In the genomic region with DNA sequence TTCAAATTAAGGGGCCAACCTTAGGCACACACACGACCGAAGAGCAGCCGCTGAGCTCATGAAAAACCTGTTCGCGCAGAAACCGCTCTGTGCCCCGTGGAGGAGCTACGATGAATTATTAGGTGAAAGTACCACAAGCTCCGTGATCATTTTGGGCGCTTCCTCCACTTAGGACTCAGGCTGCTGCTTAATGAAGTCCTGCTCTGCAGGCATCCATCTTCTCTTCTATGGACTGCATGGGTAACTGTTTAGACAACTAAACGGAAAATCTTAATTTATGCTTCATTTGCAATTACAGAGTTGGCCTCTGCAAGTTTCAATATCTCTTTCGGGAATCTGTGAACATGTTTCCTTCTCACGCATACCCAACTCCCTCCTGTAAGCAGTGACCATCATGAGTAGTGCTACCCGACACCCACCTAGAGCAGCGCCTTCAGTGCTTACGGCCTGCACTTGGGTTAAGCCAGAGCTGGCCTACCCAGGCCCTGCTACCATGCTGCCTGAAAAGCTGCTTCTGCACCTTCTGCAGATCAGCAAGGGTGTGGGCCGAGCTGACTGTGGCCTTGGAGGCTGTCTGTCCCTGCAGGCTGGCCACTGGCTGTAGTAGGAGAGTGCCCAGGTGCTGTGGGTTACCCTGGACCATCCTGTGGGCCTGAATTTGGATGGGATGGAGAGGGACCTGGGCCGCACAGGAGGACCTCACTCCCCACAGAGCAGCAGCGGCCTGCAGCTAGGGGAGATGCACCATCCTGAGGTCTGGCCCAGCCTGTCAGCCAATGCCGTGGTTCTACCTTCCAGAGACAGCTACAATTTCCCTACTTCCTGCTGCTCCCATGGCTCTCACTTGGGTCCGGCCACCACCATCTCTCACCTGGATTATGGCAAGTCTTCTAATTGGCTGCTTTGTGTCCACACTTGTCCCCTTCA, we compare ENCODE assay signal across 1 cellular context.
TF ChIP-seq lines count a peak whose summit lies in the region.

No MANE protein-coding gene starts in this region.

TF ChIP-seq in HEK293, 187 proteins besides CTCF, POLR2A, EP300 and RAD21 (continued from another document and continues in another):
- TF ChIP-seq WT1 (tag by site-specific recombination; IDR thresholded peaks at IDR 0.05) (no peak), ZNF362 (tag by site-specific recombination; IDR thresholded peaks at IDR 0.05) (no peak), ZNF10 (tag by site-specific recombination; IDR thresholded peaks at IDR 0.05) (no peak), ZNF112 (tag by site-specific recombination; IDR thresholded peaks at IDR 0.05) (no peak), ZNF548 (tag by site-specific recombination; IDR thresholded peaks at IDR 0.05) (no peak), ZNF514 (tag by site-specific recombination; IDR thresholded peaks at IDR 0.05) (no peak), YY2 (tag by site-specific recombination; IDR thresholded peaks at IDR 0.05) (no peak), ZNF701 (tag by site-specific recombination; IDR thresholded peaks at IDR 0.05) (no peak), ZBTB7A (tag by site-specific recombination; IDR thresholded peaks at IDR 0.05; ENCODE audit: low read depth) (no peak), PBX3 (CRISPR knock-in tag; IDR thresholded peaks at IDR 0.05) (no peak), ZBTB48 (tag by site-specific recombination; IDR thresholded peaks at IDR 0.05) (no peak), ZNF473 (tag by site-specific recombination; IDR thresholded peaks at IDR 0.05) (no peak), ZSCAN30 (tag by site-specific recombination; IDR thresholded peaks at IDR 0.05) (no peak), PRDM1 (tag by site-specific recombination; IDR thresholded peaks at IDR 0.05) (no peak), ZNF600 (tag by site-specific recombination; IDR thresholded peaks at IDR 0.05) (peak; percentile 57; the same call in 1 of the 2 replicates), ZNF423 (tag by site-specific recombination; IDR thresholded peaks at IDR 0.05) (no peak), ZNF571 (tag by site-specific recombination; IDR thresholded peaks at IDR 0.05) (no peak), ZXDB (tag by site-specific recombination; IDR thresholded peaks at IDR 0.05) (peak; percentile 40; the same call in 1 of the 2 replicates), ZNF248 (tag by site-specific recombination; IDR thresholded peaks at IDR 0.05) (no peak), ZNF133 (tag by site-specific recombination; IDR thresholded peaks at IDR 0.05) (no peak), IKZF3 (tag by site-specific recombination; IDR thresholded peaks at IDR 0.05) (no peak; the same call in 1 of the 2 replicates), OVOL3 (tag by site-specific recombination; IDR thresholded peaks at IDR 0.05) (no peak), GLI4 (tag by site-specific recombination; IDR thresholded peaks at IDR 0.05) (no peak), PRDM2 (tag by site-specific recombination; IDR thresholded peaks at IDR 0.05; ENCODE audit: borderline replicate concordance) (no peak), ZNF529 (tag by site-specific recombination; IDR thresholded peaks at IDR 0.05; ENCODE audit: insufficient replicate concordance) (no peak), ZIC2 (tag by site-specific recombination; IDR thresholded peaks at IDR 0.05) (no peak), TRIM28 (IDR thresholded peaks at IDR 0.05; ENCODE audit: borderline replicate concordance, low read length) (peak; percentile 90), SP7 (tag by site-specific recombination; IDR thresholded peaks at IDR 0.05) (peak; percentile 70), ZBTB8A (tag by site-specific recombination; IDR thresholded peaks at IDR 0.05) (peak; percentile 38; the same call in 1 of the 2 replicates)
- TF ChIP-seq, protein P1, sequence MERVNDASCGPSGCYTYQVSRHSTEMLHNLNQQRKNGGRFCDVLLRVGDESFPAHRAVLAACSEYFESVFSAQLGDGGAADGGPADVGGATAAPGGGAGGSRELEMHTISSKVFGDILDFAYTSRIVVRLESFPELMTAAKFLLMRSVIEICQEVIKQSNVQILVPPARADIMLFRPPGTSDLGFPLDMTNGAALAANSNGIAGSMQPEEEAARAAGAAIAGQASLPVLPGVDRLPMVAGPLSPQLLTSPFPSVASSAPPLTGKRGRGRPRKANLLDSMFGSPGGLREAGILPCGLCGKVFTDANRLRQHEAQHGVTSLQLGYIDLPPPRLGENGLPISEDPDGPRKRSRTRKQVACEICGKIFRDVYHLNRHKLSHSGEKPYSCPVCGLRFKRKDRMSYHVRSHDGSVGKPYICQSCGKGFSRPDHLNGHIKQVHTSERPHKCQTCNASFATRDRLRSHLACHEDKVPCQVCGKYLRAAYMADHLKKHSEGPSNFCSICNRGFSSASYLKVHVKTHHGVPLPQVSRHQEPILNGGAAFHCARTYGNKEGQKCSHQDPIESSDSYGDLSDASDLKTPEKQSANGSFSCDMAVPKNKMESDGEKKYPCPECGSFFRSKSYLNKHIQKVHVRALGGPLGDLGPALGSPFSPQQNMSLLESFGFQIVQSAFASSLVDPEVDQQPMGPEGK (tag by site-specific recombination; IDR thresholded peaks at IDR 0.05) = peak; percentile 28; the same call in 1 of the 2 replicates
- TF ChIP-seq, protein P2, sequence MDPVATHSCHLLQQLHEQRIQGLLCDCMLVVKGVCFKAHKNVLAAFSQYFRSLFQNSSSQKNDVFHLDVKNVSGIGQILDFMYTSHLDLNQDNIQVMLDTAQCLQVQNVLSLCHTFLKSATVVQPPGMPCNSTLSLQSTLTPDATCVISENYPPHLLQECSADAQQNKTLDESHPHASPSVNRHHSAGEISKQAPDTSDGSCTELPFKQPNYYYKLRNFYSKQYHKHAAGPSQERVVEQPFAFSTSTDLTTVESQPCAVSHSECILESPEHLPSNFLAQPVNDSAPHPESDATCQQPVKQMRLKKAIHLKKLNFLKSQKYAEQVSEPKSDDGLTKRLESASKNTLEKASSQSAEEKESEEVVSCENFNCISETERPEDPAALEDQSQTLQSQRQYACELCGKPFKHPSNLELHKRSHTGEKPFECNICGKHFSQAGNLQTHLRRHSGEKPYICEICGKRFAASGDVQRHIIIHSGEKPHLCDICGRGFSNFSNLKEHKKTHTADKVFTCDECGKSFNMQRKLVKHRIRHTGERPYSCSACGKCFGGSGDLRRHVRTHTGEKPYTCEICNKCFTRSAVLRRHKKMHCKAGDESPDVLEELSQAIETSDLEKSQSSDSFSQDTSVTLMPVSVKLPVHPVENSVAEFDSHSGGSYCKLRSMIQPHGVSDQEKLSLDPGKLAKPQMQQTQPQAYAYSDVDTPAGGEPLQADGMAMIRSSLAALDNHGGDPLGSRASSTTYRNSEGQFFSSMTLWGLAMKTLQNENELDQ (tag by site-specific recombination; IDR thresholded peaks at IDR 0.05; ENCODE audit: low read depth) = no peak
- TF ChIP-seq, protein P3, sequence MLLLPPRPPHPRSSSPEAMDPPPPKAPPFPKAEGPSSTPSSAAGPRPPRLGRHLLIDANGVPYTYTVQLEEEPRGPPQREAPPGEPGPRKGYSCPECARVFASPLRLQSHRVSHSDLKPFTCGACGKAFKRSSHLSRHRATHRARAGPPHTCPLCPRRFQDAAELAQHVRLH (tag by site-specific recombination; IDR thresholded peaks at IDR 0.05) = no peak
- TF ChIP-seq, protein P4, sequence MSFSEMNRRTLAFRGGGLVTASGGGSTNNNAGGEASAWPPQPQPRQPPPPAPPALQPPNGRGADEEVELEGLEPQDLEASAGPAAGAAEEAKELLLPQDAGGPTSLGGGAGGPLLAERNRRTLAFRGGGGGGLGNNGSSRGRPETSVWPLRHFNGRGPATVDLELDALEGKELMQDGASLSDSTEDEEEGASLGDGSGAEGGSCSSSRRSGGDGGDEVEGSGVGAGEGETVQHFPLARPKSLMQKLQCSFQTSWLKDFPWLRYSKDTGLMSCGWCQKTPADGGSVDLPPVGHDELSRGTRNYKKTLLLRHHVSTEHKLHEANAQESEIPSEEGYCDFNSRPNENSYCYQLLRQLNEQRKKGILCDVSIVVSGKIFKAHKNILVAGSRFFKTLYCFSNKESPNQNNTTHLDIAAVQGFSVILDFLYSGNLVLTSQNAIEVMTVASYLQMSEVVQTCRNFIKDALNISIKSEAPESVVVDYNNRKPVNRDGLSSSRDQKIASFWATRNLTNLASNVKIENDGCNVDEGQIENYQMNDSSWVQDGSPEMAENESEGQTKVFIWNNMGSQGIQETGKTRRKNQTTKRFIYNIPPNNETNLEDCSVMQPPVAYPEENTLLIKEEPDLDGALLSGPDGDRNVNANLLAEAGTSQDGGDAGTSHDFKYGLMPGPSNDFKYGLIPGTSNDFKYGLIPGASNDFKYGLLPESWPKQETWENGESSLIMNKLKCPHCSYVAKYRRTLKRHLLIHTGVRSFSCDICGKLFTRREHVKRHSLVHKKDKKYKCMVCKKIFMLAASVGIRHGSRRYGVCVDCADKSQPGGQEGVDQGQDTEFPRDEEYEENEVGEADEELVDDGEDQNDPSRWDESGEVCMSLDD (tag by site-specific recombination; IDR thresholded peaks at IDR 0.05) = no peak
- TF ChIP-seq, protein P5, sequence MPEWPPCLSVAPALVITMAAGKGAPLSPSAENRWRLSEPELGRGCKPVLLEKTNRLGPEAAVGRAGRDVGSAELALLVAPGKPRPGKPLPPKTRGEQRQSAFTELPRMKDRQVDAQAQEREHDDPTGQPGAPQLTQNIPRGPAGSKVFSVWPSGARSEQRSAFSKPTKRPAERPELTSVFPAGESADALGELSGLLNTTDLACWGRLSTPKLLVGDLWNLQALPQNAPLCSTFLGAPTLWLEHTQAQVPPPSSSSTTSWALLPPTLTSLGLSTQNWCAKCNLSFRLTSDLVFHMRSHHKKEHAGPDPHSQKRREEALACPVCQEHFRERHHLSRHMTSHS (tag by site-specific recombination; IDR thresholded peaks at IDR 0.05) = no peak
- TF ChIP-seq, protein P6, sequence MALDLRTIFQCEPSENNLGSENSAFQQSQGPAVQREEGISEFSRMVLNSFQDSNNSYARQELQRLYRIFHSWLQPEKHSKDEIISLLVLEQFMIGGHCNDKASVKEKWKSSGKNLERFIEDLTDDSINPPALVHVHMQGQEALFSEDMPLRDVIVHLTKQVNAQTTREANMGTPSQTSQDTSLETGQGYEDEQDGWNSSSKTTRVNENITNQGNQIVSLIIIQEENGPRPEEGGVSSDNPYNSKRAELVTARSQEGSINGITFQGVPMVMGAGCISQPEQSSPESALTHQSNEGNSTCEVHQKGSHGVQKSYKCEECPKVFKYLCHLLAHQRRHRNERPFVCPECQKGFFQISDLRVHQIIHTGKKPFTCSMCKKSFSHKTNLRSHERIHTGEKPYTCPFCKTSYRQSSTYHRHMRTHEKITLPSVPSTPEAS (tag by site-specific recombination; IDR thresholded peaks at IDR 0.05) = no peak
- TF ChIP-seq, protein P7, sequence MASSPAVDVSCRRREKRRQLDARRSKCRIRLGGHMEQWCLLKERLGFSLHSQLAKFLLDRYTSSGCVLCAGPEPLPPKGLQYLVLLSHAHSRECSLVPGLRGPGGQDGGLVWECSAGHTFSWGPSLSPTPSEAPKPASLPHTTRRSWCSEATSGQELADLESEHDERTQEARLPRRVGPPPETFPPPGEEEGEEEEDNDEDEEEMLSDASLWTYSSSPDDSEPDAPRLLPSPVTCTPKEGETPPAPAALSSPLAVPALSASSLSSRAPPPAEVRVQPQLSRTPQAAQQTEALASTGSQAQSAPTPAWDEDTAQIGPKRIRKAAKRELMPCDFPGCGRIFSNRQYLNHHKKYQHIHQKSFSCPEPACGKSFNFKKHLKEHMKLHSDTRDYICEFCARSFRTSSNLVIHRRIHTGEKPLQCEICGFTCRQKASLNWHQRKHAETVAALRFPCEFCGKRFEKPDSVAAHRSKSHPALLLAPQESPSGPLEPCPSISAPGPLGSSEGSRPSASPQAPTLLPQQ (tag by site-specific recombination; IDR thresholded peaks at IDR 0.05) = no peak
